9 cellular contexts compared by ENCODE assay signal in the genomic region with DNA sequence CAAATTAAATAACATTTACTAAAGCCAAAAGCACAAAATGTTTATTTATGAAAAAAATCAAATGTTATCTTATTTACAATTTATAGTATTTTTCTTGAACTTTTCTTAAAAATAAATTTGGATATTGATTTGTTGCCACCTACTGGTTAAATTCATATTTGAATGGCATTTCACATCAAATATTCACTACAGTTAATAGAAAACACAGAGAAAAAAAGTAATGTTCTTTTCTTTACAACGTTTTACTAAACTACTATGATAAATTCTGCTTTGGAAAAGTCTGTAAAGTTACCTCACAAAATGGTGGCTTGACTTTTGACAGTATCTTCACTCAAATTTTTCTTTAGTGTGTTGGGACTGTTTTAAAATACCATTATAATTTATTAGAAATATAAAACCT. TPM values are rescaled to one million over a fixed set of nuclear protein-coding genes. Genes with fewer than 3 reads are reported as not detected.
A peak's percentile ranks its signal among the peaks of the same experiment; 100 is the strongest.
DNase-seq lines count a peak whose midpoint lies in the region; ATAC-seq, FAIRE-seq and TF ChIP-seq lines count a peak whose summit lies in the region.
"Had no signal": no experiment of that assay in that cellular context is flagged by ENCODE, and none has a peak within 500 bp of the region (broad histone marks: within the 10 kb centered on the region; RNA-seq: fewer than 3 reads in every experiment).

No MANE protein-coding gene starts in this region.

- no peak overlapping the region for H3K4me2 ChIP-seq in MM.1S (ENCODE audit: low read depth, low read length)

- ATAC-seq in pancreas (no peak), HG03095 (IDR thresholded peaks at IDR 0.05; ENCODE audit: unreplicated experiment) (no peak), GM21381 (IDR thresholded peaks at IDR 0.05; ENCODE audit: unreplicated experiment) (no peak)
- no peak for ATAC-seq in activated naive CD4-positive, alpha-beta T cell treated with anti-CD3 and anti-CD28 coated beads, Interleukin-2, amount 50 U/mL, for 72 hours

- H3K27me3 ChIP-seq in MM.1S (replicated peaks; ENCODE audit: insufficient read depth, low read length) (no peaks in the 10 kb centered on the region), colonic mucosa (no peaks in the 10 kb centered on the region), pancreas (no peaks in the 10 kb centered on the region)

- no peaks in the 10 kb centered on the region for H3K36me3 Mint-ChIP-seq in activated naive CD4-positive, alpha-beta T cell treated with anti-CD3 and anti-CD28 coated beads, Interleukin-2, amount 50 U/mL, for 72 hours

- no peaks in the 10 kb centered on the region for H3K36me3 ChIP-seq in MM.1S (replicated peaks; ENCODE audit: insufficient read depth, low read length)
- no peaks in the 10 kb centered on the region for H3K36me3 ChIP-seq in colonic mucosa
- H3K36me3 ChIP-seq in pancreas: no peaks in the 10 kb centered on the region

- intact Hi-C loops in colonic mucosa (cut with DNase I) (loop anchor here (5.0 to 10.0 kb wide), 2 partner anchors 179 to 421 kb away; no protein-coding TSS in a partner anchor), pancreas (cut with DNase I) (loop anchor here in 1 of 3 donors (10.0 kb wide), 1 partner anchor 191 kb away; no protein-coding TSS in a partner anchor)

- H3K4me3 ChIP-seq in MM.1S (ENCODE audit: low read length) (no peak overlapping the region), colonic mucosa (no peak overlapping the region), pancreas (no peak overlapping the region)

- H3K27ac Mint-ChIP-seq in activated naive CD4-positive, alpha-beta T cell treated with anti-CD3 and anti-CD28 coated beads, Interleukin-2, amount 50 U/mL, for 72 hours: no peak overlapping the region

- 1 to 13% methylated on average over 1 of the region's 1 CpG for WGBS in pancreas, 2 donors

- peak; percentile 43 for TF ChIP-seq CTCF in D721Med (IDR thresholded peaks at IDR 0.05; ENCODE audit: insufficient read depth, missing control alignments)
- TF ChIP-seq CTCF in MM.1S (IDR thresholded peaks at IDR 0.05; ENCODE audit: low read length): peak; percentile 35
- peak; percentile 33 for TF ChIP-seq CTCF in colonic mucosa (IDR thresholded peaks at IDR 0.05)
- TF ChIP-seq CTCF in pancreas (IDR thresholded peaks at IDR 0.05): peak in 2 of 4 donors; percentile 15 to 24

- H3K4me1 ChIP-seq in MM.1S (ENCODE audit: low read length) (no peaks in the 10 kb centered on the region), colonic mucosa (no peaks in the 10 kb centered on the region), pancreas (no peaks in the 10 kb centered on the region)

- no peaks in the 10 kb centered on the region for H3K9me2 ChIP-seq in MM.1S (replicated peaks; ENCODE audit: insufficient read depth, low read length)

- H2AFZ ChIP-seq in MM.1S (ENCODE audit: low read length): no peak overlapping the region

- no peaks in the 10 kb centered on the region for H3K9me3 Mint-ChIP-seq in activated naive CD4-positive, alpha-beta T cell treated with anti-CD3 and anti-CD28 coated beads, Interleukin-2, amount 50 U/mL, for 72 hours

- peaks cover 72% of the 10 kb centered on the region for H3K79me2 ChIP-seq in MM.1S (ENCODE audit: low read length)

- FAIRE-seq in D721Med (lab: Jason Lieb, UNC): no peak
- FAIRE-seq in pancreas (lab: Jason Lieb, UNC): peak; percentile 85

- H3K9me3 ChIP-seq in MM.1S (replicated peaks; ENCODE audit: insufficient read depth, low read length) (no peaks in the 10 kb centered on the region), colonic mucosa (no peaks in the 10 kb centered on the region), pancreas (no peaks in the 10 kb centered on the region)

- H3K9ac ChIP-seq in MM.1S (ENCODE audit: low read length): no peak overlapping the region
- H3K9ac ChIP-seq in colonic mucosa (ENCODE audit: low read depth in 2 of 2, low read length in 2 of 2): no peak overlapping the region

- no peaks in the 10 kb centered on the region for H4K20me1 ChIP-seq in MM.1S (ENCODE audit: insufficient read depth, low read length)

- no peak for DNase-seq in D721Med (ENCODE audit: insufficient read length, low spot score)
- no peak for DNase-seq in MM.1S
- no peak for DNase-seq in colonic mucosa
- no peak for DNase-seq in pancreas
- DNase-seq in activated naive CD4-positive, alpha-beta T cell treated with anti-CD3 and anti-CD28 coated beads, Interleukin-2, amount 50 U/mL, for 72 hours (ENCODE audit: low spot score in 2 of 2): no peak
- no peak for DNase-seq in T-helper 9 cell
- DNase-seq: activated naive CD4-positive, alpha-beta T cell had no signal

- H3F3A ChIP-seq in MM.1S (ENCODE audit: insufficient read depth, low read length): no peaks in the 10 kb centered on the region

- H3K27ac ChIP-seq in MM.1S (ENCODE audit: low read length) (no peak overlapping the region), colonic mucosa (no peak overlapping the region), pancreas (no peak overlapping the region)

RNA-seq across cellular contexts. Expression of gene SRPK2, which starts 52.7 kb away (rescaled TPM):
- total RNA-seq in colonic mucosa (10 to 100 TPM; 25.0 to 30.1 TPM), pancreas (10 to 100 TPM; 14.7 to 27.4 (median 17.2) TPM)
- polyA plus RNA-seq in pancreas: 10 to 100 TPM in 1 of 2 donors, 1 to 10 TPM in 1; 6.5 to 12.2 TPM
- total RNA-seq in activated naive CD4-positive, alpha-beta T cell treated with anti-CD3 and anti-CD28 coated beads, Interleukin-2, amount 50 U/mL, for 72 hours: 10 to 100 TPM; 39.7 to 44.6 TPM
